In the genomic region with DNA sequence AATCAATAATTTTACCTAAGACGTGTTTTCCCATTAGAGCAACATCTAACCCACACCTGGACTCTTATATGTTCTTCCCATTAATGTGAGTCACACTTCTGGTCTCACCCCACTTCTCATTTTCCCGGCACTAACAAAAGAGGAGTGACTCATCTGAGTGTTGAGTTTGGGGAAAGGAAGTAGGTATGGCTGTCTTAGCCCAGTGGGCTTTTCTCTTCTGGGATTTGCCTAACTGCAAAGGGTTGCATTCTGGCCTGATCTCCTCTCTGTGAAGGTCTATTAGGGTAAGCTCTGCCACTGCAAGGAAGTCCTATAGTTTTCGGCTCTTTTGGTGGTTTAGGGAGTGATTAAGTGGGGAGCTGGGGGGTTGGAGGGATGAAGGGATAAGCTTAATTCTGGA, we compare ENCODE assay signal across 13 cellular contexts.
DNase-seq lines count a peak whose midpoint lies in the region; ATAC-seq and TF ChIP-seq lines count a peak whose summit lies in the region.
"Had no signal": no experiment of that assay in that cellular context is flagged by ENCODE, and none has a peak within 500 bp of the region (broad histone marks: within the 10 kb centered on the region; RNA-seq: fewer than 3 reads in every experiment).

No MANE protein-coding gene starts in this region.

- H3K4me1 ChIP-seq in PC-3 (ENCODE audit: insufficient read depth, low read length) (peaks cover 14% of the 10 kb centered on the region; the same call in 1 of the 2 replicates), ovary (ENCODE audit: insufficient read depth) (no peaks in the 10 kb centered on the region)

- BruUV-seq in PC-3 (replicated peaks; lab: Mats Ljungman, UMichigan): no TSS peak

- intact Hi-C loops in PC-3 (cut with micrococcal nuclease) (no loop called here), ovary (cut with DNase I) (no loop called here)

- no peaks in the 10 kb centered on the region for H3K9me3 ChIP-seq in PC-3 (ENCODE audit: low read length)
- H3K9me3 ChIP-seq in ovary: no peaks in the 10 kb centered on the region

- H3K9me3 Mint-ChIP-seq in activated T-cell treated with anti-CD3 and anti-CD28 coated beads, Interleukin-2, amount 50 U/mL, for 72 hours: peaks cover under 1% of the 10 kb centered on the region in 2 donors

- H3K36me3 ChIP-seq in PC-3 (ENCODE audit: low read depth, low read length) (no peaks in the 10 kb centered on the region), ovary (no peaks in the 10 kb centered on the region)

- CTCF ChIA-PET in PC-3 (lab: Charles Lee): no interaction called here

- no peak overlapping the region for H3K4me3 Mint-ChIP-seq in activated T-cell treated with anti-CD3 and anti-CD28 coated beads, Interleukin-2, amount 50 U/mL, for 72 hours
- H3K4me3 Mint-ChIP-seq: activated naive CD8-positive, alpha-beta T cell treated with anti-CD3 and anti-CD28 coated beads for 36 hours had no signal

- H3K36me3 Mint-ChIP-seq in activated T-cell treated with anti-CD3 and anti-CD28 coated beads, Interleukin-2, amount 50 U/mL, for 72 hours (ENCODE audit: insufficient read depth in 2 of 2): no peaks in the 10 kb centered on the region
- H3K36me3 Mint-ChIP-seq: activated naive CD8-positive, alpha-beta T cell treated with anti-CD3 and anti-CD28 coated beads for 36 hours had no signal

- H3K79me2 ChIP-seq in PC-3 (ENCODE audit: low read length): no peaks in the 10 kb centered on the region

- H3K27me3 Mint-ChIP-seq in activated T-cell treated with anti-CD3 and anti-CD28 coated beads, Interleukin-2, amount 50 U/mL, for 72 hours (ENCODE audit: low read depth): no peaks in the 10 kb centered on the region
- H3K27me3 Mint-ChIP-seq: activated naive CD8-positive, alpha-beta T cell treated with anti-CD3 and anti-CD28 coated beads for 36 hours had no signal

- H3K4me2 ChIP-seq in PC-3 (ENCODE audit: low read length): no peak overlapping the region

- no peak for TF ChIP-seq CTCF in PC-3 (conservative IDR thresholded peaks at IDR 0.05; ENCODE audit: low read depth, low read length)
- TF ChIP-seq CTCF in fibroblast of mammary gland (conservative IDR thresholded peaks at IDR 0.05; ENCODE audit: control insufficient read depth, insufficient read depth, low read depth, low read length): no peak
- no peak for TF ChIP-seq CTCF in ovary (IDR thresholded peaks at IDR 0.05)

- ATAC-seq in activated T-cell treated with anti-CD3 and anti-CD28 coated beads, Interleukin-2, amount 50 U/mL, for 72 hours (replicated peaks in 1 of 2): no peak
- ATAC-seq in PC-3: peak; percentile 96
- no peak for ATAC-seq in GM18517 (IDR thresholded peaks at IDR 0.05; ENCODE audit: unreplicated experiment)
- ATAC-seq: left ventricle myocardium superior had no signal

- POLR2A ChIA-PET in PC-3 (lab: Charles Lee; ENCODE audit: unreplicated experiment): no interaction called here

- TF ChIP-seq EP300 in ovary (IDR thresholded peaks at IDR 0.05): no peak

- TF ChIP-seq POLR2A in ovary (IDR thresholded peaks at IDR 0.05): no peak

- H3K27ac ChIP-seq in PC-3 (ENCODE audit: low read length) (no peak overlapping the region), ovary (no peak overlapping the region)
- H3K27ac ChIP-seq: C4-2B had no signal

- H3K4me1 Mint-ChIP-seq in activated T-cell treated with anti-CD3 and anti-CD28 coated beads, Interleukin-2, amount 50 U/mL, for 72 hours (ENCODE audit: low read depth): no peaks in the 10 kb centered on the region
- H3K4me1 Mint-ChIP-seq: activated naive CD8-positive, alpha-beta T cell treated with anti-CD3 and anti-CD28 coated beads for 36 hours had no signal

- no peaks in the 10 kb centered on the region for H3K9me2 ChIP-seq in PC-3 (replicated peaks; ENCODE audit: low read length)

- no peaks in the 10 kb centered on the region for H3F3A ChIP-seq in PC-3 (ENCODE audit: low read length, unreplicated experiment)

- H4K20me1 ChIP-seq in PC-3 (ENCODE audit: low read length): no peaks in the 10 kb centered on the region

- no peak overlapping the region for H3K4me3 ChIP-seq in PC-3 (ENCODE audit: low read length)
- H3K4me3 ChIP-seq in fibroblast of mammary gland (ENCODE audit: control insufficient read depth, low read depth, low read length): no peak overlapping the region
- H3K4me3 ChIP-seq in ovary: no peak overlapping the region

- H2AFZ ChIP-seq in PC-3 (ENCODE audit: low read length): no peak overlapping the region

- DNase-seq in activated T-cell treated with anti-CD3 and anti-CD28 coated beads, Interleukin-2, amount 50 U/mL, for 72 hours: no peak
- no peak for DNase-seq in activated T-cell treated with anti-CD3 and anti-CD28 coated beads, Interleukin-2, amount 50 U/mL, for 48 hours
- DNase-seq in PC-3: peak; percentile 64
- peak; percentile 77 for DNase-seq in fibroblast of mammary gland (ENCODE audit: low read depth)
- peak; percentile 13 for DNase-seq in stromal cell of bone marrow (ENCODE audit: low read depth)
- no peak for DNase-seq in ovary
- no peak for DNase-seq in NK-92 (lab: John Stamatoyannopoulos, UW; ENCODE audit: unreplicated experiment)
- DNase-seq: activated CD4-positive, CD25-positive, alpha-beta regulatory T cell; activated naive CD8-positive, alpha-beta T cell treated with anti-CD3 and anti-CD28 coated beads for 36 hours; Karpas-422; left ventricle myocardium superior had no signal

- H3K27me3 ChIP-seq in PC-3 (ENCODE audit: low read length) (no peaks in the 10 kb centered on the region), ovary (no peaks in the 10 kb centered on the region)

- WGBS in ovary, 3 donors: 84 to 89% (median 85%) methylated on average over 3 of the region's 3 CpGs

- H3K27ac Mint-ChIP-seq in activated T-cell treated with anti-CD3 and anti-CD28 coated beads, Interleukin-2, amount 50 U/mL, for 72 hours: peak overlapping the region; percentile 85
- H3K27ac Mint-ChIP-seq: activated naive CD8-positive, alpha-beta T cell treated with anti-CD3 and anti-CD28 coated beads for 36 hours had no signal

- H3K9ac ChIP-seq in PC-3 (ENCODE audit: low read length): no peak overlapping the region

Comparison
In these comparisons a context has a peak if more than half of its experiments do, and no peak if none do; other contexts are left out.
1. DNase-seq: peak in PC-3 (single experiment), fibroblast of mammary gland (single experiment) and stromal cell of bone marrow (single experiment); none in activated T-cell treated with anti-CD3 and anti-CD28 coated beads, Interleukin-2, amount 50 U/mL, for 72 hours (0 of 2), activated T-cell treated with anti-CD3 and anti-CD28 coated beads, Interleukin-2, amount 50 U/mL, for 48 hours (0 of 2), ovary (0 of 5) and NK-92 (single experiment).